ENCODE assay signal across 1 cellular context in the genomic region with DNA sequence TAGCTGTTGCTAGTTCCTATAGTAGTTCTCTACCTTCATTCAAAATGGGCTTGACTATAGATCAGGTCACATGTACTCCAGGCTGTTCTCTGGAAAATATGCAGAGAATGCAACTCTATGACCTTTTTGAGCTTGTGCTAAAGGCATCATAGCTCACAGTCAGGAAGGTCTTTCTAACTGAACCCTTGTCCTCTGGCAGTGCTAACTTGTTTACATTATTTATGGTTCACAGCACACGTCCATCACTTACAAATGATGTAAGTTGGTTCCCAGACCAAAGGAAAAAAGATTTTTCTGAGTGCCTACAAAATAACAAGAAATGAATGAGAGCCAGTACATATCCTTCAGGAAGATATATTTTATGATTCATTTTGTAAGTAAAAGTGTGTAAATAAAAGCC.
TF ChIP-seq lines count a peak whose summit lies in the region.

No MANE protein-coding gene starts in this region.

TF ChIP-seq in HepG2, 621 proteins besides CTCF, POLR2A, EP300 and RAD21 (continued from another document and continues in another):
- TF ChIP-seq, protein P1, sequence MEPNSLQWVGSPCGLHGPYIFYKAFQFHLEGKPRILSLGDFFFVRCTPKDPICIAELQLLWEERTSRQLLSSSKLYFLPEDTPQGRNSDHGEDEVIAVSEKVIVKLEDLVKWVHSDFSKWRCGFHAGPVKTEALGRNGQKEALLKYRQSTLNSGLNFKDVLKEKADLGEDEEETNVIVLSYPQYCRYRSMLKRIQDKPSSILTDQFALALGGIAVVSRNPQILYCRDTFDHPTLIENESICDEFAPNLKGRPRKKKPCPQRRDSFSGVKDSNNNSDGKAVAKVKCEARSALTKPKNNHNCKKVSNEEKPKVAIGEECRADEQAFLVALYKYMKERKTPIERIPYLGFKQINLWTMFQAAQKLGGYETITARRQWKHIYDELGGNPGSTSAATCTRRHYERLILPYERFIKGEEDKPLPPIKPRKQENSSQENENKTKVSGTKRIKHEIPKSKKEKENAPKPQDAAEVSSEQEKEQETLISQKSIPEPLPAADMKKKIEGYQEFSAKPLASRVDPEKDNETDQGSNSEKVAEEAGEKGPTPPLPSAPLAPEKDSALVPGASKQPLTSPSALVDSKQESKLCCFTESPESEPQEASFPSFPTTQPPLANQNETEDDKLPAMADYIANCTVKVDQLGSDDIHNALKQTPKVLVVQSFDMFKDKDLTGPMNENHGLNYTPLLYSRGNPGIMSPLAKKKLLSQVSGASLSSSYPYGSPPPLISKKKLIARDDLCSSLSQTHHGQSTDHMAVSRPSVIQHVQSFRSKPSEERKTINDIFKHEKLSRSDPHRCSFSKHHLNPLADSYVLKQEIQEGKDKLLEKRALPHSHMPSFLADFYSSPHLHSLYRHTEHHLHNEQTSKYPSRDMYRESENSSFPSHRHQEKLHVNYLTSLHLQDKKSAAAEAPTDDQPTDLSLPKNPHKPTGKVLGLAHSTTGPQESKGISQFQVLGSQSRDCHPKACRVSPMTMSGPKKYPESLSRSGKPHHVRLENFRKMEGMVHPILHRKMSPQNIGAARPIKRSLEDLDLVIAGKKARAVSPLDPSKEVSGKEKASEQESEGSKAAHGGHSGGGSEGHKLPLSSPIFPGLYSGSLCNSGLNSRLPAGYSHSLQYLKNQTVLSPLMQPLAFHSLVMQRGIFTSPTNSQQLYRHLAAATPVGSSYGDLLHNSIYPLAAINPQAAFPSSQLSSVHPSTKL (CRISPR knock-in tag; IDR thresholded peaks at IDR 0.05): peak; percentile 100
- peak; percentile 22; the same call in 1 of the 2 replicates for TF ChIP-seq ZFX (CRISPR knock-in tag; IDR thresholded peaks at IDR 0.05; ENCODE audit: low read depth)
- TF ChIP-seq HMG20A (CRISPR knock-in tag; IDR thresholded peaks at IDR 0.05; ENCODE audit: borderline replicate concordance): peak; percentile 99
- TF ChIP-seq NFYB (CRISPR knock-in tag; IDR thresholded peaks at IDR 0.05): no peak
- TF ChIP-seq ZC3H4 (CRISPR knock-in tag; IDR thresholded peaks at IDR 0.05; ENCODE audit: borderline replicate concordance): no peak
- peak; percentile 95 for TF ChIP-seq RCOR2 (CRISPR knock-in tag; IDR thresholded peaks at IDR 0.05)
- TF ChIP-seq, protein P2, sequence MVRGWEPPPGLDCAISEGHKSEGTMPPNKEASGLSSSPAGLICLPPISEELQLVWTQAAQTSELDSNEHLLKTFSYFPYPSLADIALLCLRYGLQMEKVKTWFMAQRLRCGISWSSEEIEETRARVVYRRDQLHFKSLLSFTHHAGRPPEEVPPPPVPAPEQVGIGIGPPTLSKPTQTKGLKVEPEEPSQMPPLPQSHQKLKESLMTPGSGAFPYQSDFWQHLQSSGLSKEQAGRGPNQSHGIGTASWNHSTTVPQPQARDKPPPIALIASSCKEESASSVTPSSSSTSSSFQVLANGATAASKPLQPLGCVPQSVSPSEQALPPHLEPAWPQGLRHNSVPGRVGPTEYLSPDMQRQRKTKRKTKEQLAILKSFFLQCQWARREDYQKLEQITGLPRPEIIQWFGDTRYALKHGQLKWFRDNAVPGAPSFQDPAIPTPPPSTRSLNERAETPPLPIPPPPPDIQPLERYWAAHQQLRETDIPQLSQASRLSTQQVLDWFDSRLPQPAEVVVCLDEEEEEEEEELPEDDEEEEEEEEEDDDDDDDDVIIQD (CRISPR knock-in tag; IDR thresholded peaks at IDR 0.05; ENCODE audit: low read depth): peak; percentile 99
- TF ChIP-seq FOXJ3 (CRISPR knock-in tag; IDR thresholded peaks at IDR 0.05; ENCODE audit: borderline replicate concordance): peak; percentile 92; the same call in 1 of the 2 replicates
- peak; percentile 61; the same call in 1 of the 2 replicates for TF ChIP-seq SKIL (CRISPR knock-in tag; IDR thresholded peaks at IDR 0.05; ENCODE audit: borderline replicate concordance)
- TF ChIP-seq ZNF556 (CRISPR knock-in tag; IDR thresholded peaks at IDR 0.05; ENCODE audit: borderline replicate concordance): no peak
- TF ChIP-seq SALL1 (CRISPR knock-in tag; IDR thresholded peaks at IDR 0.05): peak; percentile 97; the same call in 1 of the 2 replicates
- no peak for TF ChIP-seq NPAS2 (CRISPR knock-in tag; IDR thresholded peaks at IDR 0.05; ENCODE audit: borderline replicate concordance)
- peak; percentile 75 for TF ChIP-seq HOXA3 (CRISPR knock-in tag; IDR thresholded peaks at IDR 0.05)
- TF ChIP-seq, protein P3, sequence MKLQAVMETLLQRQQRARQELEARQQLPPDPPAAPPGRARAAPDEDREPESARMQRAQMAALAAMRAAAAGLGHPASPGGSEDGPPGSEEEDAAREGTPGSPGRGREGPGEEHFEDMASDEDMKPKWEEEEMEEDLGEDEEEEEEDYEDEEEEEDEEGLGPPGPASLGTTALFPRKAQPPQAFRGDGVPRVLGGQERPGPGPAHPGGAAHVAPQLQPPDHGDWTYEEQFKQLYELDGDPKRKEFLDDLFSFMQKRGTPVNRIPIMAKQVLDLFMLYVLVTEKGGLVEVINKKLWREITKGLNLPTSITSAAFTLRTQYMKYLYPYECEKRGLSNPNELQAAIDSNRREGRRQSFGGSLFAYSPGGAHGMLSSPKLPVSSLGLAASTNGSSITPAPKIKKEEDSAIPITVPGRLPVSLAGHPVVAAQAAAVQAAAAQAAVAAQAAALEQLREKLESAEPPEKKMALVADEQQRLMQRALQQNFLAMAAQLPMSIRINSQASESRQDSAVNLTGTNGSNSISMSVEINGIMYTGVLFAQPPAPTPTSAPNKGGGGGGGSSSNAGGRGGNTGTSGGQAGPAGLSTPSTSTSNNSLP (IDR thresholded peaks at IDR 0.05; ENCODE audit: low read depth, low read length): peak; percentile 93
- TF ChIP-seq HMG20B (CRISPR knock-in tag; conservative IDR thresholded peaks at IDR 0.05): peak; percentile 74; the same call in 1 of the 2 replicates
- peak; percentile 98 for TF ChIP-seq NR2F2 (IDR thresholded peaks at IDR 0.05; ENCODE audit: borderline replicate concordance, low read depth)
- TF ChIP-seq, protein P4, sequence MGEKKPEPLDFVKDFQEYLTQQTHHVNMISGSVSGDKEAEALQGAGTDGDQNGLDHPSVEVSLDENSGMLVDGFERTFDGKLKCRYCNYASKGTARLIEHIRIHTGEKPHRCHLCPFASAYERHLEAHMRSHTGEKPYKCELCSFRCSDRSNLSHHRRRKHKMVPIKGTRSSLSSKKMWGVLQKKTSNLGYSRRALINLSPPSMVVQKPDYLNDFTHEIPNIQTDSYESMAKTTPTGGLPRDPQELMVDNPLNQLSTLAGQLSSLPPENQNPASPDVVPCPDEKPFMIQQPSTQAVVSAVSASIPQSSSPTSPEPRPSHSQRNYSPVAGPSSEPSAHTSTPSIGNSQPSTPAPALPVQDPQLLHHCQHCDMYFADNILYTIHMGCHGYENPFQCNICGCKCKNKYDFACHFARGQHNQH (CRISPR knock-in tag; IDR thresholded peaks at IDR 0.05): peak; percentile 96
- TF ChIP-seq, protein P5, sequence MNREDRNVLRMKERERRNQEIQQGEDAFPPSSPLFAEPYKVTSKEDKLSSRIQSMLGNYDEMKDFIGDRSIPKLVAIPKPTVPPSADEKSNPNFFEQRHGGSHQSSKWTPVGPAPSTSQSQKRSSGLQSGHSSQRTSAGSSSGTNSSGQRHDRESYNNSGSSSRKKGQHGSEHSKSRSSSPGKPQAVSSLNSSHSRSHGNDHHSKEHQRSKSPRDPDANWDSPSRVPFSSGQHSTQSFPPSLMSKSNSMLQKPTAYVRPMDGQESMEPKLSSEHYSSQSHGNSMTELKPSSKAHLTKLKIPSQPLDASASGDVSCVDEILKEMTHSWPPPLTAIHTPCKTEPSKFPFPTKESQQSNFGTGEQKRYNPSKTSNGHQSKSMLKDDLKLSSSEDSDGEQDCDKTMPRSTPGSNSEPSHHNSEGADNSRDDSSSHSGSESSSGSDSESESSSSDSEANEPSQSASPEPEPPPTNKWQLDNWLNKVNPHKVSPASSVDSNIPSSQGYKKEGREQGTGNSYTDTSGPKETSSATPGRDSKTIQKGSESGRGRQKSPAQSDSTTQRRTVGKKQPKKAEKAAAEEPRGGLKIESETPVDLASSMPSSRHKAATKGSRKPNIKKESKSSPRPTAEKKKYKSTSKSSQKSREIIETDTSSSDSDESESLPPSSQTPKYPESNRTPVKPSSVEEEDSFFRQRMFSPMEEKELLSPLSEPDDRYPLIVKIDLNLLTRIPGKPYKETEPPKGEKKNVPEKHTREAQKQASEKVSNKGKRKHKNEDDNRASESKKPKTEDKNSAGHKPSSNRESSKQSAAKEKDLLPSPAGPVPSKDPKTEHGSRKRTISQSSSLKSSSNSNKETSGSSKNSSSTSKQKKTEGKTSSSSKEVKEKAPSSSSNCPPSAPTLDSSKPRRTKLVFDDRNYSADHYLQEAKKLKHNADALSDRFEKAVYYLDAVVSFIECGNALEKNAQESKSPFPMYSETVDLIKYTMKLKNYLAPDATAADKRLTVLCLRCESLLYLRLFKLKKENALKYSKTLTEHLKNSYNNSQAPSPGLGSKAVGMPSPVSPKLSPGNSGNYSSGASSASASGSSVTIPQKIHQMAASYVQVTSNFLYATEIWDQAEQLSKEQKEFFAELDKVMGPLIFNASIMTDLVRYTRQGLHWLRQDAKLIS (CRISPR knock-in tag; IDR thresholded peaks at IDR 0.05): no peak
- TF ChIP-seq STAT5B (CRISPR knock-in tag; IDR thresholded peaks at IDR 0.05): no peak
- TF ChIP-seq TRIM24 (CRISPR knock-in tag; IDR thresholded peaks at IDR 0.05): no peak
- TF ChIP-seq ELK4 (CRISPR knock-in tag; IDR thresholded peaks at IDR 0.05; ENCODE audit: borderline replicate concordance): no peak
- no peak for TF ChIP-seq KMT2A (CRISPR knock-in tag; IDR thresholded peaks at IDR 0.05)
- no peak for TF ChIP-seq KIAA2018 (CRISPR knock-in tag; IDR thresholded peaks at IDR 0.05; ENCODE audit: borderline replicate concordance)
- no peak; the same call in 1 of the 2 replicates for TF ChIP-seq CEBPB (IDR thresholded peaks at IDR 0.05; ENCODE audit: borderline replicate concordance, low read depth, low read length)
